ENCODE assay signal across 17 cellular contexts in the genomic region with DNA sequence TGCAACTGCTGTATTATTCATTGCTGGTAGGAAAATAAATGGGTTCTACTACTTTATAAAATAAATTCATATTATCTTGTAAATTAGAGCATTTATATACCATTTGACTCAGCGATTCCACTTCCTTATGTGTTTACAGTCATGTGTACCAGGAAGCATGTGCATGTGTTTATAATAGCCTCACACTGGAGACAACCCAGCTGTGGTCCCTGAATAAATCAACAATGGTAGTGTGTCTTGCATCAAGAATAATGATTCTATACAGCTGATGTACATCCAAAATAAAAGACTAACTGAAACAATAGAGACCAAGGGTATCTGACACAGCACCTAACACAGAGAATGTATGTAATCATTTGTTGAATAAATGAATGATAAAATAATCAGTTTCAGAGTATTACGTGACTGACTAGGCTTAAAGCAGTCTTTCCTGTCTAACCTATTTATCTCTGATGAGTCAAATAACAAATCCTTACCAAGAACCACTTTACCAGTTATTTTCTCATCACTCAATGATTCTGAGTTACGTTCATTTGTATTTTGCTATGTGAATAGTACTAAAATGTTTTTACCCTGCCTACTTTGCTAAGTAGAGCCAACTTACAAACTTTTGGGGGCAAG.
A peak's percentile ranks its signal among the peaks of the same experiment; 100 is the strongest.
DNase-seq lines count a peak whose midpoint lies in the region; ATAC-seq, FAIRE-seq and TF ChIP-seq lines count a peak whose summit lies in the region.
"Had no signal": no experiment of that assay in that cellular context is flagged by ENCODE, and none has a peak within 500 bp of the region (broad histone marks: within the 10 kb centered on the region; RNA-seq: fewer than 3 reads in every experiment).

No MANE protein-coding gene starts in this region.

- no peak overlapping the region for H3K4me3 ChIP-seq in PC-9
- no peak overlapping the region for H3K4me3 ChIP-seq in bronchial epithelial cell (ENCODE audit: low read depth, low read length)
- no peak overlapping the region for H3K4me3 ChIP-seq in right lobe of liver
- H3K4me3 ChIP-seq: body of pancreas, sigmoid colon, suprapubic skin had no signal

- no peaks in the 10 kb centered on the region for H3K79me2 ChIP-seq in PC-9 (ENCODE audit: low read depth)

- no peak for FAIRE-seq in bronchial epithelial cell (lab: Jason Lieb, UNC)

- peak overlapping the region; percentile 18 for H3K4me2 ChIP-seq in PC-9

- H3K27ac ChIP-seq in PC-9 (no peak overlapping the region), right lobe of liver (no peak overlapping the region)
- H3K27ac ChIP-seq: body of pancreas, HL-60, sigmoid colon, suprapubic skin had no signal

- TF ChIP-seq POLR2A in right lobe of liver (IDR thresholded peaks at IDR 0.05): no peak

- BruUV-seq in PC-9 (replicated peaks; lab: Mats Ljungman, UMichigan): no TSS peak

- ATAC-seq in GM19023 (IDR thresholded peaks at IDR 0.05; ENCODE audit: unreplicated experiment): no peak
- no peak for ATAC-seq in right lobe of liver
- ATAC-seq: body of pancreas had no signal

- no peaks in the 10 kb centered on the region for H3K9me2 ChIP-seq in PC-9 (ENCODE audit: insufficient read depth)

- POLR2A ChIA-PET in PC-9 (lab: Charles Lee; ENCODE audit: unreplicated experiment): no interaction called here

- H3F3A ChIP-seq in PC-9 (ENCODE audit: insufficient read depth, low read depth): no peaks in the 10 kb centered on the region

- H3K36me3 ChIP-seq in PC-9 (ENCODE audit: low read depth) (no peaks in the 10 kb centered on the region), bronchial epithelial cell (ENCODE audit: control insufficient read depth, insufficient read depth, low read length) (no peaks in the 10 kb centered on the region), right lobe of liver (no peaks in the 10 kb centered on the region)
- H3K36me3 ChIP-seq: sigmoid colon, suprapubic skin had no signal

- no peaks in the 10 kb centered on the region for H3K36me3 Mint-ChIP-seq in activated naive CD4-positive, alpha-beta T cell treated with anti-CD3 and anti-CD28 coated beads for 36 hours (ENCODE audit: low read depth)
- H3K36me3 Mint-ChIP-seq in stimulated activated naive CD8-positive, alpha-beta T cell treated with anti-CD3 and anti-CD28 coated beads, Interleukin-15, Interleukin-2, amounts not matched to agents 100 ng/mL and 50 ng/mL, for 24 hours (ENCODE audit: low read depth): peaks cover 7% of the 10 kb centered on the region

- H3K27me3 Mint-ChIP-seq in activated naive CD4-positive, alpha-beta T cell treated with anti-CD3 and anti-CD28 coated beads for 36 hours (ENCODE audit: low read depth): no peaks in the 10 kb centered on the region
- no peaks in the 10 kb centered on the region for H3K27me3 Mint-ChIP-seq in stimulated activated naive CD8-positive, alpha-beta T cell treated with anti-CD3 and anti-CD28 coated beads, Interleukin-15, Interleukin-2, amounts not matched to agents 100 ng/mL and 50 ng/mL, for 24 hours

- H3K27me3 ChIP-seq in PC-9 (ENCODE audit: insufficient read depth, low read depth) (no peaks in the 10 kb centered on the region), bronchial epithelial cell (ENCODE audit: control insufficient read depth, insufficient read depth, low read length) (no peaks in the 10 kb centered on the region), right lobe of liver (no peaks in the 10 kb centered on the region)
- H3K27me3 ChIP-seq: body of pancreas, sigmoid colon, suprapubic skin had no signal

- H3K27ac Mint-ChIP-seq in activated naive CD4-positive, alpha-beta T cell treated with anti-CD3 and anti-CD28 coated beads for 36 hours: peak overlapping the region; percentile 26
- H3K27ac Mint-ChIP-seq in stimulated activated naive CD8-positive, alpha-beta T cell treated with anti-CD3 and anti-CD28 coated beads, Interleukin-15, Interleukin-2, amounts not matched to agents 100 ng/mL and 50 ng/mL, for 24 hours: peak overlapping the region; percentile 64

- TF ChIP-seq CTCF in PC-9 (conservative IDR thresholded peaks at IDR 0.05): no peak
- TF ChIP-seq CTCF in bronchial epithelial cell (IDR thresholded peaks at IDR 0.05; ENCODE audit: insufficient read depth, low read length, severe bottlenecking): no peak
- no peak for TF ChIP-seq CTCF in right lobe of liver (IDR thresholded peaks at IDR 0.05)

- no peak overlapping the region for H3K4me3 Mint-ChIP-seq in activated naive CD4-positive, alpha-beta T cell treated with anti-CD3 and anti-CD28 coated beads for 36 hours
- no peak overlapping the region for H3K4me3 Mint-ChIP-seq in stimulated activated naive CD8-positive, alpha-beta T cell treated with anti-CD3 and anti-CD28 coated beads, Interleukin-15, Interleukin-2, amounts not matched to agents 100 ng/mL and 50 ng/mL, for 24 hours

- peak overlapping the region; percentile 21 for H2AFZ ChIP-seq in PC-9

- 39% methylated on average over 3 of the region's 3 CpGs for WGBS in right lobe of liver (ENCODE audit: insufficient coverage, low coverage, low lambda C conversion rate, missing lambda C conversion rate)

- peaks cover 38% of the 10 kb centered on the region for H3K4me1 Mint-ChIP-seq in activated naive CD4-positive, alpha-beta T cell treated with anti-CD3 and anti-CD28 coated beads for 36 hours (ENCODE audit: low read depth)
- H3K4me1 Mint-ChIP-seq in stimulated activated naive CD8-positive, alpha-beta T cell treated with anti-CD3 and anti-CD28 coated beads, Interleukin-15, Interleukin-2, amounts not matched to agents 100 ng/mL and 50 ng/mL, for 24 hours (ENCODE audit: low read depth): peaks cover 42% of the 10 kb centered on the region

- H3K9me3 Mint-ChIP-seq in activated naive CD4-positive, alpha-beta T cell treated with anti-CD3 and anti-CD28 coated beads for 36 hours: no peaks in the 10 kb centered on the region
- peaks cover 8% of the 10 kb centered on the region for H3K9me3 Mint-ChIP-seq in stimulated activated naive CD8-positive, alpha-beta T cell treated with anti-CD3 and anti-CD28 coated beads, Interleukin-15, Interleukin-2, amounts not matched to agents 100 ng/mL and 50 ng/mL, for 24 hours

- intact Hi-C loops in activated naive CD4-positive, alpha-beta T cell treated with anti-CD3 and anti-CD28 coated beads for 36 hours (cut with micrococcal nuclease): loop anchor here (1.0 to 2.0 kb wide), 3 partner anchors 26 to 90 kb away; no protein-coding TSS in a partner anchor
- intact Hi-C loops in PC-9 (cut with micrococcal nuclease; ENCODE audit: unreplicated experiment) (no loop called here), right lobe of liver (cut with DNase I) (no loop called here)

- H3K9me3 ChIP-seq in PC-9 (ENCODE audit: insufficient read depth, low read depth) (no peaks in the 10 kb centered on the region), right lobe of liver (no peaks in the 10 kb centered on the region)
- H3K9me3 ChIP-seq: body of pancreas, sigmoid colon, suprapubic skin had no signal

- no peaks in the 10 kb centered on the region for H4K20me1 ChIP-seq in PC-9 (ENCODE audit: insufficient read depth)

- CTCF ChIA-PET in activated naive CD4-positive, alpha-beta T cell treated with anti-CD3 and anti-CD28 coated beads for 36 hours (lab: Charles Lee): no interaction called here
- CTCF ChIA-PET in PC-9 (lab: Charles Lee): interaction anchor here (0.6 kb wide), 1 partner anchor 232 kb away, joined by 3 read pairs; no protein-coding TSS in a partner anchor

- no peak for DNase-seq in activated naive CD4-positive, alpha-beta T cell treated with anti-CD3 and anti-CD28 coated beads for 36 hours
- no peak for DNase-seq in activated naive CD4-positive, alpha-beta T cell treated with Interleukin-2 at 50 U/mL for 16 hours
- DNase-seq in PC-9 (peak in 1 of 2 experiments; percentile 53), bronchial epithelial cell (ENCODE audit: low read depth) (peak; percentile 85), right lobe of liver (no peak), NCI-H524 treated with DMSO at 0.1 percent for 48 hours (lab: John Stamatoyannopoulos, UW) (no peak)
- DNase-seq: body of pancreas; GF-D8; GOT3; NCI-H524; SHP77; sigmoid colon; stimulated activated CD4-positive, alpha-beta T cell treated with anti-CD3 and anti-CD28 coated beads, Interleukin-1b, Interleukin-23, amount 100 ng/mL, for 48 hours had no signal

- H3K4me1 ChIP-seq in PC-9 (replicated peaks; ENCODE audit: insufficient read depth) (peaks cover 10% of the 10 kb centered on the region), right lobe of liver (no peaks in the 10 kb centered on the region)
- H3K4me1 ChIP-seq: body of pancreas, sigmoid colon, suprapubic skin had no signal
